Comparison of ENCODE assay signal across 9 cellular contexts in the genomic region with DNA sequence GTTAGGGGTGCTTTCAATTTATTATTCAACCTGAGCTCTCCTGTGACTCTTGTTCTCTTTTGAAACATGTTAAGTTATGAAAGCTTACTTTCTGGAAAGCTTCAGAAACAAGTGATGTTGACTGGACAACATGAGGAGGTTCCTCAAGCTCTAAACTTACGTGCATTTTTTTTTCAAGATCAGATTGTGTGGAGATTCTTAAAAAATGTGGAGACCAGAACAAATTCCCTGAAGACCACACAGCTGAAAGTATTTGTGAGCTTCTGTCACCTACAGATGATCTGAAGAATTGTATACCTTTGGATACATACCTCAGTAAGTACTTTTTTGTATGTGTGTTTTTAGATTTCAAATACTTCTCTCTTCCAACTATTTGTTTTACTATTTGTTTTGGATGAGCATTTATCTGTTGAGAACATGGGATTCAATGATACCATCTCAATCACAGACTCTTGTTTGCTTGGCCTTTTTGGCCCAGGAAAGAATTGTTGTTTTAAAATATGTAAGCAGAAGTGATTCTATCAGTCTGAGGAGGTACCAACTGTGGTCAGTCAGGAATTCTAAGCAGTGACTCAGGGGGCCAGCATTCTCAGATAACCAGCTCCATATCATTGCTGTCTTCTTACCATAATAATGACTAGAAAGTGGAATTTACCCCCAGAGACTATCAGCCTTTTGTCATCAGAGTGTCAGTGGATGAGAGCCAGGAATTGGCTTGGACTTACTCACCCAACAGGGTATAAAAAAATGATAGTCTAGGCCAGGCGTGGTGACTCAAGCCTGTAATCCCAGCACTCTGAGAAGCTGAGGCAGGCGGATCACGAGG. TPM values are rescaled to one million over a fixed set of nuclear protein-coding genes. Genes with fewer than 3 reads are reported as not detected.
DNase-seq lines count a peak whose midpoint lies in the region; TF ChIP-seq lines count a peak whose summit lies in the region.
"Had no signal": no experiment of that assay in that cellular context is flagged by ENCODE, and none has a peak within 500 bp of the region (broad histone marks: within the 10 kb centered on the region; RNA-seq: fewer than 3 reads in every experiment).

No MANE protein-coding gene starts in this region.

- DNase-seq in AG08396 (ENCODE audit: low spot score) (peak; percentile 71), Karpas-422 (peak; percentile 27), cardiac fibroblast (ENCODE audit: low read depth in 2 of 2) (peak; percentile 96 to 98), NCI-H526 (lab: John Stamatoyannopoulos, UW) (no peak), NCI-H2227 treated with DMSO at 0.1 percent for 48 hours (lab: John Stamatoyannopoulos, UW) (no peak), NCI-H1092 (lab: John Stamatoyannopoulos, UW) (no peak)
- DNase-seq in stimulated activated CD4-positive, alpha-beta T cell treated with anti-CD3 and anti-CD28 coated beads, Interleukin-12 subunit alpha, Interleukin-12 subunit beta, amount 100 ng/mL, for 4 hours = no peak

- H3K4me1 ChIP-seq in Karpas-422 (ENCODE audit: low read length) = no peaks in the 10 kb centered on the region
- peaks cover 28% of the 10 kb centered on the region for H3K4me1 ChIP-seq in mesodermal cell (ENCODE audit: control insufficient read depth, insufficient read depth, low read length, poor library complexity, severe bottlenecking)

- no peaks in the 10 kb centered on the region for H3K36me3 ChIP-seq in Karpas-422 (ENCODE audit: insufficient read depth, low read length)
- peaks cover 17% of the 10 kb centered on the region for H3K36me3 ChIP-seq in mesodermal cell (ENCODE audit: control insufficient read depth, insufficient read depth, low read length)

- no peak overlapping the region for H3K4me3 ChIP-seq in Karpas-422 (ENCODE audit: low read length)
- no peak overlapping the region for H3K4me3 ChIP-seq in cardiac fibroblast (replicated peaks in 1 of 2; ENCODE audit: low read depth in 2 of 2, low read length in 2 of 2)
- H3K4me3 ChIP-seq in mesodermal cell (ENCODE audit: extremely low read depth, insufficient read depth, low read length, poor library complexity, severe bottlenecking) = no peak overlapping the region
- H3K4me3 ChIP-seq: heart left ventricle had no signal

- H3K9me2 ChIP-seq in Karpas-422 (replicated peaks; ENCODE audit: insufficient read depth, low read length) = no peaks in the 10 kb centered on the region

- TF ChIP-seq CTCF in cardiac fibroblast (IDR thresholded peaks at IDR 0.05; ENCODE audit: low read depth, low read length) = no peak

- no peaks in the 10 kb centered on the region for H3K79me2 ChIP-seq in Karpas-422 (ENCODE audit: low read length)

- no peak overlapping the region for H3K9ac ChIP-seq in Karpas-422 (ENCODE audit: low read length)

- H3K27me3 ChIP-seq in Karpas-422 (ENCODE audit: low read length) = no peaks in the 10 kb centered on the region
- H3K27me3 ChIP-seq: heart left ventricle had no signal

- H3K27ac ChIP-seq in Karpas-422 (ENCODE audit: low read length) (no peak overlapping the region), mesodermal cell (ENCODE audit: low read depth, low read length, severe bottlenecking) (peak overlapping the region; percentile 93)

- H4K20me1 ChIP-seq in Karpas-422 (ENCODE audit: insufficient read depth, low read depth, low read length) = no peaks in the 10 kb centered on the region

- 81 to 84% methylated on average over 3 to 4 of the region's 4 CpGs for WGBS in mesodermal cell (ENCODE audit: insufficient coverage in 2 of 2), 2 experiments

- H3K4me2 ChIP-seq in Karpas-422 (ENCODE audit: low read depth, low read length, poor library complexity, severe bottlenecking) = no peak overlapping the region

- H3K9me3 ChIP-seq in Karpas-422 (ENCODE audit: low read length) = no peaks in the 10 kb centered on the region
- no peaks in the 10 kb centered on the region for H3K9me3 ChIP-seq in mesodermal cell (ENCODE audit: control insufficient read depth, low read length)
- H3K9me3 ChIP-seq: heart left ventricle had no signal

- no peak overlapping the region for H2AFZ ChIP-seq in Karpas-422 (ENCODE audit: low read length)

RNA-seq across cellular contexts. Expression of a gene that starts 34.4 kb away (rescaled TPM):
- total RNA-seq in Karpas-422 (2014; rRNA removed; shearing (Covaris generic); ENCODE audit: low replicate concordance) = 0.51 and 0.75 TPM in 2 replicates
- 37.2 TPM for polyA plus RNA-seq in mesodermal cell (2013, experiment 1 of 2)
- 41.1 TPM for polyA plus RNA-seq in mesodermal cell (2013, experiment 2 of 2)

Comparison
In these comparisons a context has a peak if more than half of its experiments do, and no peak if none do; other contexts are left out.
1. DNase-seq: peak in AG08396 (single experiment), Karpas-422 (single experiment) and cardiac fibroblast (2 of 2); none in NCI-H526 (0 of 2), stimulated activated CD4-positive, alpha-beta T cell treated with anti-CD3 and anti-CD28 coated beads, Interleukin-12 subunit alpha, Interleukin-12 subunit beta, amount 100 ng/mL, for 4 hours (single experiment), NCI-H2227 treated with DMSO at 0.1 percent for 48 hours (single experiment) and NCI-H1092 (single experiment).